In the genomic region with DNA sequence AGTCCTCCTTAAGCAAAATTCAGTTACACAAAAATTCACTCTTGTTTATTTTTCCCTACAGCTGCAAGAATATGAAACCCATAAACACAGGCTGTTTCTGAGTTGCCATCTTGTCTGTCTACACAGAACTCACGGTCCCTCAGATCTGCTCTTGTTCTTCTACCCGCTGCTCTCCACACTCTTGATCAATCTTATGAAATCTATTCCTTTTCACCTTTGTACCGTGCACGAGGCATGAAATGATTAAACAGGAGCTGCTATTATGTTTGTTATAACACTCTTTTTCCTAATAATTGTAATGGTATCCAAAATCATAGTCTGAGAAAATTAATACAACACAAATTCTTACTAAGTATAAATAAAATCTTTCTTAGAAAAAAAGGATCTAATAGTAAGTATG, we compare ENCODE assay signal across 30 cellular contexts.
"Had no signal": no experiment of that assay in that cellular context is flagged by ENCODE, and none has a peak within 500 bp of the region (broad histone marks: within the 10 kb centered on the region; RNA-seq: fewer than 3 reads in every experiment).

No MANE protein-coding gene starts in this region.

- H3K36me3 ChIP-seq: adrenal gland, breast epithelium, cardiac muscle cell, colonic mucosa, esophagus squamous epithelium, gastrocnemius medialis, heart left ventricle had no signal

- H3K9me3 ChIP-seq: adrenal gland, breast epithelium, colonic mucosa, esophagus squamous epithelium, gastrocnemius medialis, heart left ventricle had no signal

- DNase-seq: activated CD4-positive, alpha-beta memory T cell treated with anti-CD3 and anti-CD28 coated beads for 36 hours; activated CD4-positive, alpha-beta T cell treated with anti-CD3 and anti-CD28 coated beads for 36 hours; activated CD4-positive, alpha-beta T cell treated with anti-CD3 and anti-CD28 coated beads, Interleukin-2, amount 10 ng/mL, durations not matched to agents 24 days and 14 days; activated CD4-positive, CD25-positive, alpha-beta regulatory T cell; activated CD4-positive, CD25-positive, alpha-beta regulatory T cell treated with anti-CD3 and anti-CD28 coated beads, Interleukin-2, amount 50 U/mL, for 72 hours; activated CD8-positive, alpha-beta memory T cell treated with anti-CD3 and anti-CD28 coated beads, Interleukin-2, amount 10 ng/mL, durations not matched to agents 7 days and 5 days; activated CD8-positive, alpha-beta memory T cell treated with anti-CD3 and anti-CD28 coated beads, Interleukin-2, amount 50 U/mL, for 4 hours; activated CD8-positive, alpha-beta T cell treated with anti-CD3 and anti-CD28 coated beads, Interleukin-2, amount 10 ng/mL, durations not matched to agents 7 days and 5 days; activated effector memory CD4-positive, alpha-beta T cell treated with anti-CD3 and anti-CD28 coated beads, Interleukin-2, amount 50 U/mL, for 16 hours; activated naive CD4-positive, alpha-beta T cell treated with anti-CD3 and anti-CD28 coated beads for 36 hours; activated naive CD8-positive, alpha-beta T cell treated with anti-CD3 and anti-CD28 coated beads for 36 hours; activated naive CD8-positive, alpha-beta T cell treated with anti-CD3 and anti-CD28 coated beads, Interleukin-2, amount 50 U/mL, for 24 hours; activated T-cell treated with anti-CD3 and anti-CD28 coated beads, Interleukin-2, amount 50 U/mL, for 1 hour; activated T-cell treated with anti-CD3 and anti-CD28 coated beads, Interleukin-2, amount 50 U/mL, for 48 hours; adrenal gland; amygdala; aorta; central memory CD4-positive, alpha-beta T cell; cerebellar nuclear complex; colonic mucosa; effector CD8-positive, alpha-beta T cell; esophagus squamous epithelium; gastrocnemius medialis; glutamatergic neuron; heart left ventricle; T-helper 2 cell had no signal

- H3K27ac ChIP-seq: adrenal gland, breast epithelium, cardiac muscle cell, colonic mucosa, epithelial cell of prostate, esophagus squamous epithelium, gastrocnemius medialis, heart left ventricle had no signal

- FAIRE-seq: endothelial cell of umbilical vein had no signal

- H3K4me1 ChIP-seq: breast epithelium, colonic mucosa had no signal

- H3K4me3 ChIP-seq: adrenal gland, breast epithelium, cardiac muscle cell, colonic mucosa, esophagus squamous epithelium, gastrocnemius medialis, heart left ventricle had no signal

- H3K27me3 ChIP-seq: adrenal gland, breast epithelium, cardiac muscle cell, colonic mucosa, esophagus squamous epithelium, gastrocnemius medialis, heart left ventricle had no signal

- ATAC-seq: activated CD4-positive, alpha-beta T cell treated with anti-CD3 and anti-CD28 coated beads for 36 hours; activated CD8-positive, alpha-beta memory T cell treated with anti-CD3 and anti-CD28 coated beads, Interleukin-2, amount 10 ng/mL, durations not matched to agents 7 days and 5 days; activated CD8-positive, alpha-beta T cell treated with anti-CD3 and anti-CD28 coated beads, Interleukin-2, amount 10 ng/mL, durations not matched to agents 7 days and 5 days; activated naive CD8-positive, alpha-beta T cell treated with anti-CD3 and anti-CD28 coated beads, Interleukin-2, amount 50 U/mL, for 24 hours; gastrocnemius medialis; heart left ventricle had no signal
